ENCODE assay signal across 27 cellular contexts in the genomic region with DNA sequence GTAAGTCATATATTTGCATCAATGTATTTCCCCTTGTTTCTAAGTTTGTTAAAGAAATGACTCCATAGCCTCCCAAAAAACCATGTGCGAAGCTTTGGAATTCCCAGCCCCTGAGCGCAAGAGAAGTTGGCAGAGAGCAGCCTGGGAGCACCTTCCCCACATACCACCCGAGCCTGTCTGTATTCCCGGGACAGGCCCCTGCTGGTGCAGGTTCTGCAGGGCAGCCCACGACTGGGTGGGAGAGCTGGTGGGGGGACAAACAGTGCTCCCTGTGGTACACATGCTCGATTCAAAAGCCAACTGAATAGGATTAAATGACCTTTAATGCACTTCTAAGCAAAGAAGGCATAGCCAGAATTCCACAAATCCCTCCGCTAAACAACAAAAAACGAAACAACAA.
"Had no signal": no experiment of that assay in that cellular context is flagged by ENCODE, and none has a peak within 500 bp of the region (broad histone marks: within the 10 kb centered on the region; RNA-seq: fewer than 3 reads in every experiment).

No MANE protein-coding gene starts in this region.

- H3K4me3 ChIP-seq: heart left ventricle, hepatocyte, left lung, lung, pancreas, prostate gland, sigmoid colon, spleen, tibial nerve, uterus had no signal

- H3K4me2 ChIP-seq: hepatocyte had no signal

- H3K9me3 Mint-ChIP-seq: natural killer cell, type B pancreatic cell had no signal

- DNase-seq: kidney glomerular epithelial cell; left cardiac atrium; mesendoderm; naive B cell; natural killer cell; nephron progenitor cell; nucleus accumbens; sigmoid colon; small intestine; spleen; stimulated activated CD4-positive, alpha-beta T cell treated with anti-CD3 and anti-CD28 coated beads, Interleukin-2, amount 100 ng/mL, for 48 hours; stimulated activated CD4-positive, alpha-beta T cell treated with anti-CD3 and anti-CD28 coated beads, Interleukin-4, amount 100 ng/mL, for 4 hours; stimulated activated CD8-positive, alpha-beta memory T cell treated with anti-CD3 and anti-CD28 coated beads, Interleukin-4, amount 100 ng/mL, for 48 hours; stimulated activated naive CD4-positive, alpha-beta T cell treated with Interleukin-2 at 50 U/mL for 16 hours; stimulated activated naive CD8-positive, alpha-beta T cell treated with anti-CD3 and anti-CD28 coated beads, Interleukin-15, amount 100 ng/mL, for 72 hours; substantia nigra; uterus had no signal

- H3K27ac ChIP-seq: hepatocyte, left lung, pancreas, prostate gland, sigmoid colon, uterus had no signal

- H3K9me3 ChIP-seq: left lung, pancreas, prostate gland, sigmoid colon, uterus had no signal

- H3K27ac Mint-ChIP-seq: mesothelial cell of epicardium; naive B cell; natural killer cell; nephron progenitor cell; stimulated activated memory B cell treated with anti-CD40 and anti-IgM and Interleukin-4, amounts not matched to agents 10 μg/mL and 1 μg/mL and 100 μg/mL, for 72 hours; stimulated activated naive CD8-positive, alpha-beta T cell treated with anti-CD3 and anti-CD28 coated beads, Interleukin-15, amount 100 ng/mL, for 72 hours; type B pancreatic cell had no signal

- ATAC-seq: left lung; natural killer cell; pancreas; stimulated activated memory B cell treated with anti-CD40 and anti-IgM and Interleukin-4, amounts not matched to agents 10 μg/mL and 1 μg/mL and 100 μg/mL, for 72 hours; stimulated activated naive CD8-positive, alpha-beta T cell treated with anti-CD3 and anti-CD28 coated beads, Interleukin-15, amount 100 ng/mL, for 72 hours had no signal

- H3K4me1 Mint-ChIP-seq: natural killer cell; stimulated activated memory B cell treated with anti-CD40 and anti-IgM and Interleukin-4, amounts not matched to agents 10 μg/mL and 1 μg/mL and 100 μg/mL, for 72 hours had no signal

- H3K4me1 ChIP-seq: left lung, pancreas, prostate gland, uterus had no signal

- H3K4me3 Mint-ChIP-seq: mesothelial cell of epicardium; naive B cell; natural killer cell; nephron progenitor cell; stimulated activated memory B cell treated with anti-CD40 and anti-IgM and Interleukin-4, amounts not matched to agents 10 μg/mL and 1 μg/mL and 100 μg/mL, for 72 hours; stimulated activated naive CD8-positive, alpha-beta T cell treated with anti-CD3 and anti-CD28 coated beads, Interleukin-15, amount 100 ng/mL, for 72 hours; type B pancreatic cell had no signal

- H3K79me2 ChIP-seq: hepatocyte had no signal

- H3K27me3 ChIP-seq: heart left ventricle, hepatocyte, pancreas, tibial nerve, uterus had no signal

- H3K36me3 Mint-ChIP-seq: naive B cell; natural killer cell; stimulated activated memory B cell treated with anti-CD40 and anti-IgM and Interleukin-4, amounts not matched to agents 10 μg/mL and 1 μg/mL and 100 μg/mL, for 72 hours; type B pancreatic cell had no signal

- H2AFZ ChIP-seq: hepatocyte had no signal

- H3K36me3 ChIP-seq: left lung, pancreas, prostate gland, sigmoid colon, tibial nerve, uterus had no signal
